ENCODE assay signal across 20 cellular contexts in the genomic region with DNA sequence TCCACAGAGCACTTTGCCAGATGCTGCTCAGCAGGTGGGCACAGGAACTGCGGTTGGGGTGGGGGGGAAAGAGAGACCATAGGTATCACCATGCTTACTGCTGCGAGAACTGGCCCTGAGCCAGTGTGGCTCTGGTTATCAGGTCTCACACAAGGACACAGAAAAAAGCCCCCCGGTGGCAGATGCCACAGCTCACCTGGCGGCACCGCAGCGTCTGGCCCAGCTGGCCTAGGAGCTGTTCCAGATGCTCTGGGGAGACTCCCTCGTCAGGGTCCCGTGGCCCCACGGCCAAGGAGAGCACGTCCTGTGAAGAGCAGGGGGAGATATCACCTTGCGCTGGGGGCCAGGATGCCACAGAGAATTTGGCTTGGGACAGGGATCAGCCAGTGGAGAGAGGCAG. TPM values are rescaled to one million over a fixed set of nuclear protein-coding genes. Genes with fewer than 3 reads are reported as not detected.
DNase-seq lines count a peak whose midpoint lies in the region; ATAC-seq and TF ChIP-seq lines count a peak whose summit lies in the region.
"Had no signal": no experiment of that assay in that cellular context is flagged by ENCODE, and none has a peak within 500 bp of the region (broad histone marks: within the 10 kb centered on the region; RNA-seq: fewer than 3 reads in every experiment).

No MANE protein-coding gene starts in this region.

- no peaks in the 10 kb centered on the region for H3K9me2 ChIP-seq in MM.1S (replicated peaks; ENCODE audit: insufficient read depth, low read length)

- H3K79me2 ChIP-seq in MM.1S (ENCODE audit: low read length), result no peaks in the 10 kb centered on the region

- H3K4me1 Mint-ChIP-seq in stimulated activated memory B cell treated with anti-CD40 and anti-IgM and Interleukin-4, amounts not matched to agents 10 μg/mL and 1 μg/mL and 100 μg/mL, for 72 hours, result no peaks in the 10 kb centered on the region
- H3K4me1 Mint-ChIP-seq: CD14-positive monocyte had no signal

- H3K36me3 ChIP-seq in neuronal stem cell (replicated peaks in 1 of 2; ENCODE audit: control insufficient read depth in 2 of 2, insufficient read depth in 2 of 2, low read length in 2 of 2) (peaks cover 36 to 99% of the 10 kb centered on the region in 2 donors), MM.1S (replicated peaks; ENCODE audit: insufficient read depth, low read length) (no peaks in the 10 kb centered on the region)

- H3K9me3 ChIP-seq in neuronal stem cell (replicated peaks in 1 of 2; ENCODE audit: control insufficient read depth in 2 of 2, insufficient read depth in 1 of 2, low read depth in 1 of 2, low read length in 2 of 2), result no peaks in the 10 kb centered on the region
- H3K9me3 ChIP-seq in MM.1S (replicated peaks; ENCODE audit: insufficient read depth, low read length), result no peaks in the 10 kb centered on the region
- H3K9me3 ChIP-seq: A549, Caco-2 had no signal

- H3K9ac ChIP-seq in neuronal stem cell (ENCODE audit: low read depth, low read length, poor library complexity) (no peak overlapping the region), MM.1S (ENCODE audit: low read length) (no peak overlapping the region)
- H3K9ac ChIP-seq: GM23248 had no signal

- no peak overlapping the region for H3K4me3 ChIP-seq in Jurkat, Clone E6-1 (ENCODE audit: low read length)
- H3K4me3 ChIP-seq in neuronal stem cell (ENCODE audit: low read length in 2 of 2), result no peak overlapping the region
- no peak overlapping the region for H3K4me3 ChIP-seq in MM.1S (ENCODE audit: low read length)
- H3K4me3 ChIP-seq: A549, GM23248, PC-9 had no signal

- no peak overlapping the region for H3K23ac ChIP-seq in neuronal stem cell (ENCODE audit: low read depth, low read length, poor library complexity)

- TF ChIP-seq CTCF in MM.1S (IDR thresholded peaks at IDR 0.05; ENCODE audit: low read length), result no peak

- H3K4me2 ChIP-seq in neuronal stem cell (ENCODE audit: insufficient read depth, low read length, poor library complexity, severe bottlenecking) (no peak overlapping the region), MM.1S (ENCODE audit: low read depth, low read length) (no peak overlapping the region)
- H3K4me2 ChIP-seq: A549, PC-9 had no signal

- H2BK120ac ChIP-seq in neuronal stem cell (ENCODE audit: low read depth, low read length), result no peak overlapping the region

- no peaks in the 10 kb centered on the region for H3K79me1 ChIP-seq in neuronal stem cell (ENCODE audit: low read depth, low read length)

- H3K4me3 Mint-ChIP-seq in stimulated activated memory B cell treated with anti-CD40 and anti-IgM and Interleukin-4, amounts not matched to agents 10 μg/mL and 1 μg/mL and 100 μg/mL, for 72 hours, result no peak overlapping the region
- H3K4me3 Mint-ChIP-seq: CD14-positive monocyte had no signal

- H3K14ac ChIP-seq in neuronal stem cell (ENCODE audit: low read length), result peak overlapping the region; percentile 61

- H3K27me3 ChIP-seq in neuronal stem cell (ENCODE audit: control insufficient read depth in 3 of 3, insufficient read depth in 3 of 3, low read depth in 1 of 3, low read length in 3 of 3), result no peaks in the 10 kb centered on the region
- no peaks in the 10 kb centered on the region for H3K27me3 ChIP-seq in MM.1S (replicated peaks; ENCODE audit: insufficient read depth, low read length)

- H2AFZ ChIP-seq in neuronal stem cell (ENCODE audit: low read length) (no peak overlapping the region), MM.1S (ENCODE audit: low read length) (no peak overlapping the region)
- H2AFZ ChIP-seq: GM23248, PC-9 had no signal

- no peak overlapping the region for H2BK12ac ChIP-seq in neuronal stem cell (ENCODE audit: low read length)

- H4K8ac ChIP-seq in neuronal stem cell (ENCODE audit: low read depth, low read length), result no peak overlapping the region

- H3K27ac ChIP-seq in neuronal stem cell (replicated peaks; ENCODE audit: low read length) (no peak overlapping the region), MM.1S (ENCODE audit: low read length) (no peak overlapping the region)
- H3K27ac ChIP-seq: A549, GM23248, PC-9 had no signal

- no CpG with 5 or more reads among the region's 11 CpGs for WGBS in neuronal stem cell (ENCODE audit: extremely low coverage in 2 of 2, insufficient read length in 2 of 2, insufficient replicate concordance in 1 of 2), 2 donors

- no peak overlapping the region for H2BK15ac ChIP-seq in neuronal stem cell (ENCODE audit: low read length)

- no peak overlapping the region for H3K18ac ChIP-seq in neuronal stem cell (ENCODE audit: low read length)

- H3K27me3 Mint-ChIP-seq in stimulated activated memory B cell treated with anti-CD40 and anti-IgM and Interleukin-4, amounts not matched to agents 10 μg/mL and 1 μg/mL and 100 μg/mL, for 72 hours, result no peaks in the 10 kb centered on the region

- no peaks in the 10 kb centered on the region for H4K20me1 ChIP-seq in MM.1S (ENCODE audit: insufficient read depth, low read length)

- ATAC-seq in stimulated activated memory B cell treated with anti-CD40 and anti-IgM and Interleukin-4, amounts not matched to agents 10 μg/mL and 1 μg/mL and 100 μg/mL, for 72 hours, result no peak
- no peak for ATAC-seq in HG03432 (IDR thresholded peaks at IDR 0.05; ENCODE audit: unreplicated experiment)
- ATAC-seq: A549 had no signal

- DNase-seq in NCI-H82 (lab: John Stamatoyannopoulos, UW) (peak; percentile 29), NCI-H82 treated with DMSO at 0.1 percent for 48 hours (lab: John Stamatoyannopoulos, UW; ENCODE audit: unreplicated experiment) (no peak), NCI-H345 (lab: John Stamatoyannopoulos, UW) (peak; percentile 19), neuronal stem cell (ENCODE audit: low spot score) (no peak), MM.1S (no peak)
- DNase-seq in Jurkat, Clone E6-1 (ENCODE audit: low read depth, low spot score), result peak; percentile 20
- DNase-seq: Caco-2, DND-41, GDM1, GM23248, KG1, NCI-H1092 treated with DMSO at 0.1 percent for 48 hours, NCI-H1930, NCI-H510A treated with DMSO at 0.1 percent for 48 hours, PC-9, T-helper 1 cell had no signal

- no peaks in the 10 kb centered on the region for H3F3A ChIP-seq in MM.1S (ENCODE audit: insufficient read depth, low read length)

- H3K4me1 ChIP-seq in neuronal stem cell (ENCODE audit: control insufficient read depth in 2 of 2, insufficient read depth in 1 of 2, low read depth in 1 of 2, low read length in 2 of 2) (peaks cover 0 to 2% of the 10 kb centered on the region in 2 donors), MM.1S (ENCODE audit: low read length) (no peaks in the 10 kb centered on the region)
- H3K4me1 ChIP-seq: A549, Caco-2 had no signal

- H3K4ac ChIP-seq in neuronal stem cell (ENCODE audit: low read length), result no peak overlapping the region

- no peak overlapping the region for H2AK5ac ChIP-seq in neuronal stem cell (ENCODE audit: low read depth, low read length)

- H2BK5ac ChIP-seq in neuronal stem cell (ENCODE audit: low read length), result no peak overlapping the region

- H3K9me3 Mint-ChIP-seq in stimulated activated memory B cell treated with anti-CD40 and anti-IgM and Interleukin-4, amounts not matched to agents 10 μg/mL and 1 μg/mL and 100 μg/mL, for 72 hours, result no peaks in the 10 kb centered on the region
- H3K9me3 Mint-ChIP-seq: CD14-positive monocyte had no signal

- H4K91ac ChIP-seq in neuronal stem cell (ENCODE audit: low read depth, low read length, poor library complexity), result no peak overlapping the region

- H3K27ac Mint-ChIP-seq in stimulated activated memory B cell treated with anti-CD40 and anti-IgM and Interleukin-4, amounts not matched to agents 10 μg/mL and 1 μg/mL and 100 μg/mL, for 72 hours, result no peak overlapping the region

- peaks cover 62% of the 10 kb centered on the region for H3K36me3 Mint-ChIP-seq in stimulated activated memory B cell treated with anti-CD40 and anti-IgM and Interleukin-4, amounts not matched to agents 10 μg/mL and 1 μg/mL and 100 μg/mL, for 72 hours

RNA-seq across cellular contexts. Expression of gene CDAN1, which starts 10.8 kb away (rescaled TPM):
- polyA plus RNA-seq in Jurkat, Clone E6-1 (2012; ENCODE audit: insufficient read depth, insufficient read length), result 24.3 TPM
- 7.9 TPM for polyA plus RNA-seq in neuronal stem cell (2013, experiment 1 of 2)
- polyA plus RNA-seq in neuronal stem cell (2013, experiment 2 of 2), result 7.9 TPM

Comparison
In these comparisons a context has a peak if more than half of its experiments do, and no peak if none do; other contexts are left out.
1. DNase-seq: peak in NCI-H82 (single experiment), Jurkat, Clone E6-1 (single experiment) and NCI-H345 (single experiment); none in NCI-H82 treated with DMSO at 0.1 percent for 48 hours (single experiment), neuronal stem cell (single experiment) and MM.1S (single experiment).